In genomic region chr4:102817613-102818268, GRCh38 we compare ENCODE assay signal across 10 cellular contexts. TPM values are rescaled to one million over a fixed set of nuclear protein-coding genes. Genes with fewer than 3 reads are reported as not detected.
A peak's percentile ranks its signal among the peaks of the same experiment; 100 is the strongest.
DNase-seq lines count a peak whose midpoint lies in the region; ATAC-seq and TF ChIP-seq lines count a peak whose summit lies in the region.
"Had no signal": no experiment of that assay in that cellular context is flagged by ENCODE, and none has a peak within 500 bp of the region (broad histone marks: within the 10 kb centered on the region; RNA-seq: fewer than 3 reads in every experiment).

No MANE protein-coding gene starts in this region.

- CTCF ChIA-PET in activated CD4-positive, alpha-beta T cell treated with anti-CD3 and anti-CD28 coated beads, Interleukin-2, amount 10 ng/mL, durations not matched to agents 7 days and 5 days (lab: Charles Lee), result interaction anchor here (0.6 to 3.1 kb wide), 8 partner anchors 8 to 190 kb away, joined by 3 to 10 read pairs (median 4); partner anchors contain the start of gene UBE2D3
- CTCF ChIA-PET in GM10248 (lab: Yijun Ruan, JAX), result interaction anchor here (0.7 to 2.1 kb wide), 7 partner anchors 8 to 282 kb away, joined by 3 to 7 read pairs (median 4); no protein-coding TSS in a partner anchor

- no peak overlapping the region for H2AFZ ChIP-seq in hepatocyte

- peak overlapping the region; percentile 5 for H3K4me3 Mint-ChIP-seq in activated CD4-positive, alpha-beta T cell treated with anti-CD3 and anti-CD28 coated beads, Interleukin-2, amount 10 ng/mL, durations not matched to agents 7 days and 5 days
- H3K4me3 Mint-ChIP-seq in activated T-helper 2 cell treated with anti-CD3 and anti-CD28 coated beads, Interferon-gamma antibody, Interleukin-2, Interleukin-4, amounts not matched to agents 10 μg/mL and 5 μg/mL and 100 μg/mL, durations not matched to agents 14 hours and 24 hours and 36 hours (ENCODE audit: low read depth), result peak overlapping the region; percentile 18

- peaks cover 100% of the 10 kb centered on the region for H3K79me2 ChIP-seq in hepatocyte

- peaks cover 29% of the 10 kb centered on the region for H3K4me1 ChIP-seq in hepatocyte (ENCODE audit: insufficient read depth)

- intact Hi-C loops in activated T-helper 2 cell treated with anti-CD3 and anti-CD28 coated beads, Interferon-gamma antibody, Interleukin-2, Interleukin-4, amounts not matched to agents 10 μg/mL and 5 μg/mL and 100 μg/mL, durations not matched to agents 14 hours and 24 hours and 36 hours (cut with micrococcal nuclease), result loop anchor here (2.0 kb wide), 1 partner anchor 23 kb away; no protein-coding TSS in a partner anchor

- H3K9me3 ChIP-seq in hepatocyte (ENCODE audit: low read depth), result no peaks in the 10 kb centered on the region

- peaks cover 75% of the 10 kb centered on the region for H3K36me3 Mint-ChIP-seq in activated CD4-positive, alpha-beta T cell treated with anti-CD3 and anti-CD28 coated beads, Interleukin-2, amount 10 ng/mL, durations not matched to agents 7 days and 5 days (ENCODE audit: low read depth)
- peaks cover 86% of the 10 kb centered on the region for H3K36me3 Mint-ChIP-seq in activated T-helper 2 cell treated with anti-CD3 and anti-CD28 coated beads, Interferon-gamma antibody, Interleukin-2, Interleukin-4, amounts not matched to agents 10 μg/mL and 5 μg/mL and 100 μg/mL, durations not matched to agents 14 hours and 24 hours and 36 hours (ENCODE audit: low read depth)

- peak overlapping the region; percentile 9 for H3K4me2 ChIP-seq in hepatocyte

- TF ChIP-seq CTCF in hepatocyte (IDR thresholded peaks at IDR 0.05; ENCODE audit: poor library complexity) (no peak), GM10248 (IDR thresholded peaks at IDR 0.05; ENCODE audit: control extremely low read depth, extremely low read depth, low read depth, missing control alignments) (no peak)

- H3K9me3 Mint-ChIP-seq in activated CD4-positive, alpha-beta T cell treated with anti-CD3 and anti-CD28 coated beads, Interleukin-2, amount 10 ng/mL, durations not matched to agents 7 days and 5 days, result no peaks in the 10 kb centered on the region
- H3K9me3 Mint-ChIP-seq in activated T-helper 2 cell treated with anti-CD3 and anti-CD28 coated beads, Interferon-gamma antibody, Interleukin-2, Interleukin-4, amounts not matched to agents 10 μg/mL and 5 μg/mL and 100 μg/mL, durations not matched to agents 14 hours and 24 hours and 36 hours, result no peaks in the 10 kb centered on the region

- no peaks in the 10 kb centered on the region for H3K27me3 ChIP-seq in hepatocyte

- 85% methylated on average over 9 of the region's 9 CpGs for WGBS in hepatocyte (ENCODE audit: low lambda C conversion rate, missing lambda C conversion rate)

- no peak for DNase-seq in activated CD4-positive, alpha-beta T cell treated with anti-CD3 and anti-CD28 coated beads, Interleukin-2, amount 10 ng/mL, durations not matched to agents 7 days and 5 days
- DNase-seq in activated CD4-positive, alpha-beta T cell treated with anti-CD3 and anti-CD28 coated beads for 4 hours, result no peak
- no peak for DNase-seq in activated T-helper 2 cell treated with anti-CD3 and anti-CD28 coated beads, Interferon-gamma antibody, Interleukin-2, Interleukin-4, amounts not matched to agents 10 μg/mL and 5 μg/mL and 100 μg/mL, durations not matched to agents 14 hours and 24 hours and 36 hours (ENCODE audit: low spot score)
- DNase-seq in hepatocyte (ENCODE audit: low spot score) (no peak), GM10248 (ENCODE audit: extremely low spot score) (no peak), UCSD-AML1 (lab: John Stamatoyannopoulos, UW; ENCODE audit: unreplicated experiment) (no peak)
- DNase-seq in stimulated activated naive CD8-positive, alpha-beta T cell treated with anti-CD3 and anti-CD28 coated beads, Interleukin-15, Interleukin-2, amounts not matched to agents 100 U/mL and 50 U/mL, for 24 hours, result no peak
- DNase-seq: NCI-H146 had no signal

- POLR2A ChIA-PET in activated CD4-positive, alpha-beta T cell treated with anti-CD3 and anti-CD28 coated beads, Interleukin-2, amount 10 ng/mL, durations not matched to agents 7 days and 5 days (lab: Charles Lee), result no interaction called here
- POLR2A ChIA-PET in GM10248 (lab: Yijun Ruan, JAX), result interaction anchor here (1.0 to 3.2 kb wide), 3 partner anchors 8 to 14 kb away, joined by 3 to 25 read pairs (median 4); partner anchors contain the start of gene UBE2D3

- H4K20me1 ChIP-seq in hepatocyte (ENCODE audit: insufficient read depth, poor library complexity, severe bottlenecking), result peaks cover 100% of the 10 kb centered on the region

- no peak overlapping the region for H3K27ac Mint-ChIP-seq in activated CD4-positive, alpha-beta T cell treated with anti-CD3 and anti-CD28 coated beads, Interleukin-2, amount 10 ng/mL, durations not matched to agents 7 days and 5 days
- H3K27ac Mint-ChIP-seq in activated T-helper 2 cell treated with anti-CD3 and anti-CD28 coated beads, Interferon-gamma antibody, Interleukin-2, Interleukin-4, amounts not matched to agents 10 μg/mL and 5 μg/mL and 100 μg/mL, durations not matched to agents 14 hours and 24 hours and 36 hours, result peak overlapping the region; percentile 75

- H3K36me3 ChIP-seq in hepatocyte (replicated peaks; ENCODE audit: insufficient read depth, low read depth), result no peaks in the 10 kb centered on the region

- no peak overlapping the region for H3K4me3 ChIP-seq in hepatocyte

- H3K27me3 Mint-ChIP-seq in activated CD4-positive, alpha-beta T cell treated with anti-CD3 and anti-CD28 coated beads, Interleukin-2, amount 10 ng/mL, durations not matched to agents 7 days and 5 days, result no peaks in the 10 kb centered on the region
- H3K27me3 Mint-ChIP-seq in activated T-helper 2 cell treated with anti-CD3 and anti-CD28 coated beads, Interferon-gamma antibody, Interleukin-2, Interleukin-4, amounts not matched to agents 10 μg/mL and 5 μg/mL and 100 μg/mL, durations not matched to agents 14 hours and 24 hours and 36 hours (ENCODE audit: low read depth), result no peaks in the 10 kb centered on the region

- peak; percentile 35 for ATAC-seq in stimulated activated naive CD8-positive, alpha-beta T cell treated with anti-CD3 and anti-CD28 coated beads, Interleukin-15, Interleukin-2, amounts not matched to agents 100 U/mL and 50 U/mL, for 24 hours
- no peak for ATAC-seq in GM19467 (IDR thresholded peaks at IDR 0.05; ENCODE audit: unreplicated experiment)

- H3K4me1 Mint-ChIP-seq in activated CD4-positive, alpha-beta T cell treated with anti-CD3 and anti-CD28 coated beads, Interleukin-2, amount 10 ng/mL, durations not matched to agents 7 days and 5 days, result peaks cover 86% of the 10 kb centered on the region
- H3K4me1 Mint-ChIP-seq in activated T-helper 2 cell treated with anti-CD3 and anti-CD28 coated beads, Interferon-gamma antibody, Interleukin-2, Interleukin-4, amounts not matched to agents 10 μg/mL and 5 μg/mL and 100 μg/mL, durations not matched to agents 14 hours and 24 hours and 36 hours (ENCODE audit: low read depth), result peaks cover 81% of the 10 kb centered on the region

- H3K9me2 ChIP-seq in hepatocyte (replicated peaks; ENCODE audit: insufficient read depth), result no peaks in the 10 kb centered on the region

- no peak overlapping the region for H3K27ac ChIP-seq in hepatocyte
- H3K27ac ChIP-seq: HL-60 had no signal

RNA-seq across cellular contexts. Expression of gene UBE2D3, which starts 9.6 kb away (rescaled TPM):
- 100 to 1,000 TPM; 360 to 500 TPM for total RNA-seq in activated CD4-positive, alpha-beta T cell treated with anti-CD3 and anti-CD28 coated beads, Interleukin-2, amount 10 ng/mL, durations not matched to agents 7 days and 5 days
- total RNA-seq in activated T-helper 2 cell treated with anti-CD3 and anti-CD28 coated beads, Interferon-gamma antibody, Interleukin-2, Interleukin-4, amounts not matched to agents 10 μg/mL and 5 μg/mL and 100 μg/mL, durations not matched to agents 14 hours and 24 hours and 36 hours, result 429 and 432 TPM in 2 replicates
- 418 and 434 TPM in 2 replicates for total RNA-seq in hepatocyte
- polyA plus RNA-seq in hepatocyte, result 272 and 277 TPM in 2 replicates

RNA-seq across cellular contexts. Expression of gene CISD2, which starts 51.1 kb away (rescaled TPM):
- total RNA-seq in activated CD4-positive, alpha-beta T cell treated with anti-CD3 and anti-CD28 coated beads, Interleukin-2, amount 10 ng/mL, durations not matched to agents 7 days and 5 days, result 10 to 100 TPM; 35.1 to 40.7 TPM
- 50.8 and 51.4 TPM in 2 replicates for total RNA-seq in activated T-helper 2 cell treated with anti-CD3 and anti-CD28 coated beads, Interferon-gamma antibody, Interleukin-2, Interleukin-4, amounts not matched to agents 10 μg/mL and 5 μg/mL and 100 μg/mL, durations not matched to agents 14 hours and 24 hours and 36 hours
- 54.6 and 58.4 TPM in 2 replicates for total RNA-seq in hepatocyte
- polyA plus RNA-seq in hepatocyte, result 70.6 and 76.7 TPM in 2 replicates

RNA-seq across cellular contexts. Expression of gene MANBA, which starts 57.0 kb away (rescaled TPM):
- total RNA-seq in activated CD4-positive, alpha-beta T cell treated with anti-CD3 and anti-CD28 coated beads, Interleukin-2, amount 10 ng/mL, durations not matched to agents 7 days and 5 days, result 10 to 100 TPM; 13.8 to 15.2 TPM
- 9.4 and 11.3 TPM in 2 replicates for total RNA-seq in activated T-helper 2 cell treated with anti-CD3 and anti-CD28 coated beads, Interferon-gamma antibody, Interleukin-2, Interleukin-4, amounts not matched to agents 10 μg/mL and 5 μg/mL and 100 μg/mL, durations not matched to agents 14 hours and 24 hours and 36 hours
- 91.4 and 98.1 TPM in 2 replicates for total RNA-seq in hepatocyte
- polyA plus RNA-seq in hepatocyte, result 37.5 and 52.0 TPM in 2 replicates
